ENCODE assay signal across 29 cellular contexts in the genomic region with DNA sequence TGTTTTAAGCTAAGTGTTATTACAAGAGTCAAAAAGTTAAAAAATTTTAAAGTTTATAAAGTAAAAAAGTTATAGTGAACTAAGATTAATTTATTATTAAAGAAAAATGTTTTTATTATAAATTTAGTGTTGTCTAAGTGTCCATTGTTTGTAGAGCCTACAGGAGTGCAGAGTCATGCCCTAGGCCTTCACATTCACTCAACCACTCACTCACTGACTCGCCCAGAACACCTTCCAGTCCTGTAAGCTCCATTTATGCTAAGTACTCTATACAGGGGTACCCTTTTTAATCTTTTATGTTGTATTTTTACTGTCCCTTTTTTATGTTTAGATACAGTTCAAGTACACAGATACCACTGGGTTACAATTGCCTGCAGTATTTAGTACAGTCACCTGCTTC. TPM values are rescaled to one million over a fixed set of nuclear protein-coding genes. Genes with fewer than 3 reads are reported as not detected.
DNase-seq lines count a peak whose midpoint lies in the region; ATAC-seq, FAIRE-seq and TF ChIP-seq lines count a peak whose summit lies in the region.
"Had no signal": no experiment of that assay in that cellular context is flagged by ENCODE, and none has a peak within 500 bp of the region (broad histone marks: within the 10 kb centered on the region; RNA-seq: fewer than 3 reads in every experiment).

No MANE protein-coding gene starts in this region.

- peak; percentile 46 for ATAC-seq in left lung

- no TSS peak for BruUV-seq in PC-9 (replicated peaks; lab: Mats Ljungman, UMichigan)

- H3K27me3 Mint-ChIP-seq in HFFc6 (ENCODE audit: insufficient read depth): no peaks in the 10 kb centered on the region; the same call in 1 of the 2 replicates
- H3K27me3 Mint-ChIP-seq: activated naive CD8-positive, alpha-beta T cell treated with anti-CD3 and anti-CD28 coated beads, Interleukin-2, amount 10 ng/mL, durations not matched to agents 7 days and 5 days; type B pancreatic cell had no signal

- DNase-seq in HFFc6: peak; percentile 38
- peak; percentile 12 to 59 for DNase-seq in PC-9
- DNase-seq in colonic mucosa: peak; percentile 4
- DNase-seq in left lung: no peak
- DNase-seq in D721Med (ENCODE audit: insufficient read length, low spot score): no peak
- no peak for DNase-seq in stimulated activated naive CD4-positive, alpha-beta T cell treated with Interleukin-2 at 50 U/mL for 16 hours (lab: John Stamatoyannopoulos, UW)
- no peak for DNase-seq in D341Med (ENCODE audit: low spot score)
- DNase-seq: activated CD4-positive, alpha-beta T cell treated with anti-CD3 and anti-CD28 coated beads for 4 hours; activated CD8-positive, alpha-beta memory T cell treated with anti-CD3 and anti-CD28 coated beads for 24 hours; activated effector memory CD4-positive, alpha-beta T cell treated with anti-CD3 and anti-CD28 coated beads, Interleukin-2, amount 50 U/mL, for 16 hours; activated naive CD8-positive, alpha-beta T cell treated with anti-CD3 and anti-CD28 coated beads, Interleukin-2, amount 10 ng/mL, durations not matched to agents 7 days and 5 days; C1 segment of cervical spinal cord; COR-L47; DND-41; dorsolateral prefrontal cortex; kidney glomerular epithelial cell; MM.1S; NCI-H1436; NCI-H2081 treated with DMSO at 0.1 percent for 48 hours; NCI-H82; Right ventricle myocardium superior; small intestine; stimulated activated CD4-positive, alpha-beta T cell treated with anti-CD3 and anti-CD28 coated beads, Interleukin-2, amount 100 ng/mL, for 24 hours had no signal

- CTCF ChIA-PET in PC-9 (lab: Charles Lee): interaction anchor here (0.5 kb wide), 1 partner anchor 396 kb away, joined by 5 read pairs; no protein-coding TSS in a partner anchor

- H3K4me3 Mint-ChIP-seq in HFFc6: no peak overlapping the region
- H3K4me3 Mint-ChIP-seq: activated naive CD8-positive, alpha-beta T cell treated with anti-CD3 and anti-CD28 coated beads, Interleukin-2, amount 10 ng/mL, durations not matched to agents 7 days and 5 days; nephron; T-helper 2 cell treated with Interferon-gamma antibody and Interleukin-4, amounts not matched to agents 5 μg/mL and 100 μg/mL, for 36 hours; type B pancreatic cell had no signal

- H3K9me3 Mint-ChIP-seq in HFFc6: no peaks in the 10 kb centered on the region
- H3K9me3 Mint-ChIP-seq: activated naive CD8-positive, alpha-beta T cell treated with anti-CD3 and anti-CD28 coated beads, Interleukin-2, amount 10 ng/mL, durations not matched to agents 7 days and 5 days; T-helper 2 cell treated with Interferon-gamma antibody and Interleukin-4, amounts not matched to agents 5 μg/mL and 100 μg/mL, for 36 hours; type B pancreatic cell had no signal

- no peaks in the 10 kb centered on the region for H3K9me2 ChIP-seq in PC-9 (ENCODE audit: insufficient read depth)

- no peak for FAIRE-seq in D721Med (lab: Jason Lieb, UNC)
- FAIRE-seq: H1 had no signal

- H3K27ac ChIP-seq in PC-9 (peak overlapping the region; percentile 73), colonic mucosa (no peak overlapping the region), left lung (no peak overlapping the region)
- H3K27ac ChIP-seq: dorsolateral prefrontal cortex, VCaP had no signal

- H3K9me3 ChIP-seq in PC-9 (ENCODE audit: insufficient read depth, low read depth): no peaks in the 10 kb centered on the region
- no peaks in the 10 kb centered on the region for H3K9me3 ChIP-seq in colonic mucosa
- no peaks in the 10 kb centered on the region for H3K9me3 ChIP-seq in left lung

- no peak overlapping the region for H2AFZ ChIP-seq in PC-9

- peaks cover 30% of the 10 kb centered on the region for H3K4me1 Mint-ChIP-seq in HFFc6 (ENCODE audit: low read depth)
- H3K4me1 Mint-ChIP-seq: activated naive CD8-positive, alpha-beta T cell treated with anti-CD3 and anti-CD28 coated beads, Interleukin-2, amount 10 ng/mL, durations not matched to agents 7 days and 5 days had no signal

- intact Hi-C loops in PC-9 (cut with micrococcal nuclease; ENCODE audit: unreplicated experiment): no loop called here
- intact Hi-C loops in colonic mucosa (cut with DNase I): no loop called here
- intact Hi-C loops in left lung (cut with DNase I): no loop called here

- POLR2A ChIA-PET in PC-9 (lab: Charles Lee; ENCODE audit: unreplicated experiment): interaction anchor here (0.5 to 0.7 kb wide), 2 partner anchors 51 to 389 kb away, joined by 3 to 4 read pairs; no protein-coding TSS in a partner anchor

- H3K36me3 Mint-ChIP-seq in HFFc6 (ENCODE audit: low read depth): no peaks in the 10 kb centered on the region

- no peaks in the 10 kb centered on the region for H3K36me3 ChIP-seq in PC-9 (ENCODE audit: low read depth)
- no peaks in the 10 kb centered on the region for H3K36me3 ChIP-seq in colonic mucosa
- H3K36me3 ChIP-seq in left lung: no peaks in the 10 kb centered on the region

- peaks cover 11% of the 10 kb centered on the region; the same call in 1 of the 2 replicates for H3K79me2 ChIP-seq in PC-9 (ENCODE audit: low read depth)

- no peak overlapping the region for H3K9ac ChIP-seq in colonic mucosa (ENCODE audit: low read depth in 2 of 2, low read length in 2 of 2)

- H4K20me1 ChIP-seq in PC-9 (ENCODE audit: insufficient read depth): no peaks in the 10 kb centered on the region; the same call in 1 of the 2 replicates

- no peaks in the 10 kb centered on the region for H3K27me3 ChIP-seq in PC-9 (ENCODE audit: insufficient read depth, low read depth)
- H3K27me3 ChIP-seq in colonic mucosa: no peaks in the 10 kb centered on the region
- H3K27me3 ChIP-seq in left lung: no peaks in the 10 kb centered on the region
- H3K27me3 ChIP-seq: dorsolateral prefrontal cortex had no signal

- no peak overlapping the region for H3K4me2 ChIP-seq in PC-9

- H3K27ac Mint-ChIP-seq in HFFc6: peak overlapping the region; percentile 52; the same call in 1 of the 2 replicates
- H3K27ac Mint-ChIP-seq: activated naive CD8-positive, alpha-beta T cell treated with anti-CD3 and anti-CD28 coated beads, Interleukin-2, amount 10 ng/mL, durations not matched to agents 7 days and 5 days; nephron; T-helper 2 cell treated with Interferon-gamma antibody and Interleukin-4, amounts not matched to agents 5 μg/mL and 100 μg/mL, for 36 hours; type B pancreatic cell had no signal

- H3K4me3 ChIP-seq in PC-9 (no peak overlapping the region), colonic mucosa (no peak overlapping the region), left lung (no peak overlapping the region)
- H3K4me3 ChIP-seq: dorsolateral prefrontal cortex, lung had no signal

- TF ChIP-seq CTCF in HFFc6 (IDR thresholded peaks at IDR 0.05) (no peak), PC-9 (conservative IDR thresholded peaks at IDR 0.05) (no peak), colonic mucosa (IDR thresholded peaks at IDR 0.05) (no peak), left lung (IDR thresholded peaks at IDR 0.05) (no peak), D721Med (IDR thresholded peaks at IDR 0.05; ENCODE audit: insufficient read depth, missing control alignments) (no peak)

- peaks cover 8% of the 10 kb centered on the region for H3F3A ChIP-seq in PC-9 (ENCODE audit: insufficient read depth, low read depth)

- peaks cover 16% of the 10 kb centered on the region for H3K4me1 ChIP-seq in PC-9 (replicated peaks; ENCODE audit: insufficient read depth)
- H3K4me1 ChIP-seq in colonic mucosa: no peaks in the 10 kb centered on the region
- H3K4me1 ChIP-seq in left lung: no peaks in the 10 kb centered on the region

RNA-seq across cellular contexts. Expression of gene EEFSEC, which starts 37.2 kb away (rescaled TPM):
- total RNA-seq in HFFc6 (2021; fragmentation: NEBNext Ultra II Directional; extraction: Animal tissue kit (Norgen Biotek cat#: 25700)): 10 to 100 TPM in 4 of 6 experiments, 1 to 10 TPM in 2; 8.2 to 11.6 (median 11.0) TPM
- total RNA-seq in PC-9 (2021) (21.0 and 21.3 TPM in 2 replicates), colonic mucosa (10 to 100 TPM in 1 of 2 donors, 1 to 10 TPM in 1; 8.6 to 16.6 TPM), left lung (10 to 100 TPM; 11.5 to 13.4 TPM)

Comparison
In these comparisons a context has a peak if more than half of its experiments do, and no peak if none do; other contexts are left out.
1. DNase-seq: peak in HFFc6 (single experiment), PC-9 (2 of 2) and colonic mucosa (single experiment); none in left lung (0 of 2), D721Med (single experiment), stimulated activated naive CD4-positive, alpha-beta T cell treated with Interleukin-2 at 50 U/mL for 16 hours (single experiment) and D341Med (single experiment).